ENCODE assay signal across 14 cellular contexts in the genomic region with DNA sequence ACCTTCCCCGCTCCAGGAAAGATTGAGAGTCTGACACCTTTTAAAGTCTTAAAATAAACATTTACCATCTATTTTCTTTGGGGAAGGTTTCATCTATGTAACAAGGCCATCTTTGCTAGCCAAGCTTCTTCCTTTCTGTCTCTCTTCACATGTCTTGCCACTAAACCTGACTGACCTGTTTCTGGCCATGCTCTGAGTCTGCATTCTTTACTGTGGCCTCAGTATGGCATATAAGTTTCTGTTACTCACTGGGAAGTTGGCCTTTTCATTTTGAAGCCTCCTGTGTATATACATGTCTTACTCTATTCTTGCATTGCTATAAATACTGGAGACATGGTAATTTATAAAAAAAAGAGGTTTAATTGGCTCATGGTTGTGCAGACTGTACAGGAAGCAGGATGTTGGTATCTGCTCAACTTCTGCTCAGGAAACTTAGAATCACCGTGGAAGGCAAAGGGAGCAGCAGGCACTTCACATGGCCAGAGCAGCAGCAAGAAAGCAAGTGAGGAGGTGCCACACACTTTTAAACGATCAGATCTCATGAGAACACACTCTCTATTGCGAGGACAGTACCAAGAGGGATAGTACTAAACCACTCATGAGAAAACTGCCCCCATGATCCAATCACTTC. TPM values are rescaled to one million over a fixed set of nuclear protein-coding genes. Genes with fewer than 3 reads are reported as not detected.
A peak's percentile ranks its signal among the peaks of the same experiment; 100 is the strongest.
DNase-seq lines count a peak whose midpoint lies in the region; ATAC-seq and TF ChIP-seq lines count a peak whose summit lies in the region.
"Had no signal": no experiment of that assay in that cellular context is flagged by ENCODE, and none has a peak within 500 bp of the region (broad histone marks: within the 10 kb centered on the region; RNA-seq: fewer than 3 reads in every experiment).

No MANE protein-coding gene starts in this region.

- H3K4me3 ChIP-seq in DND-41 (ENCODE audit: low read depth in 1 of 2, low read length in 2 of 2): no peak overlapping the region
- no peak overlapping the region for H3K4me3 ChIP-seq in HUES48 (ENCODE audit: low read depth, low read length)
- H3K4me3 ChIP-seq: uterus had no signal

- H3K79me2 ChIP-seq in DND-41 (ENCODE audit: insufficient read depth, low read length): no peaks in the 10 kb centered on the region

- H2AFZ ChIP-seq in DND-41 (ENCODE audit: low read depth, low read length): no peak overlapping the region

- H3K4me1 ChIP-seq in DND-41 (ENCODE audit: insufficient read depth, low read length): peaks cover 25% of the 10 kb centered on the region
- peaks cover 32% of the 10 kb centered on the region for H3K4me1 ChIP-seq in HUES48 (ENCODE audit: control insufficient read depth, insufficient read depth, low read length)
- H3K4me1 ChIP-seq: uterus had no signal

- H3K4me3 Mint-ChIP-seq in activated T-helper 17 cell treated with anti-CD3 and anti-CD28 coated beads, Interleukin-2, amount 50 U/mL, for 72 hours: peak overlapping the region; percentile 3
- H3K4me3 Mint-ChIP-seq in mesothelial cell of epicardium: no peak overlapping the region
- no peak overlapping the region for H3K4me3 Mint-ChIP-seq in stimulated activated naive B cell treated with anti-CD40 and anti-IgM and Interleukin-4, amounts not matched to agents 10 μg/mL and 1 μg/mL and 100 μg/mL, for 72 hours

- H3K27ac ChIP-seq in DND-41 (ENCODE audit: low read length): peak overlapping the region; percentile 41
- H3K27ac ChIP-seq in HUES48 (ENCODE audit: low read depth, low read length): peak overlapping the region; percentile 59
- H3K27ac ChIP-seq: uterus had no signal

- no peaks in the 10 kb centered on the region for H4K20me1 ChIP-seq in DND-41 (ENCODE audit: insufficient read depth, low read length)

- H3K27ac Mint-ChIP-seq in activated T-helper 17 cell treated with anti-CD3 and anti-CD28 coated beads, Interleukin-2, amount 50 U/mL, for 72 hours: peak overlapping the region; percentile 48
- peak overlapping the region; percentile 80 for H3K27ac Mint-ChIP-seq in mesothelial cell of epicardium
- no peak overlapping the region for H3K27ac Mint-ChIP-seq in stimulated activated naive B cell treated with anti-CD40 and anti-IgM and Interleukin-4, amounts not matched to agents 10 μg/mL and 1 μg/mL and 100 μg/mL, for 72 hours

- peak; percentile 59 for ATAC-seq in DND-41 (ENCODE audit: insufficient read depth, low read depth)
- peak; percentile 61 for ATAC-seq in activated T-helper 17 cell treated with anti-CD3 and anti-CD28 coated beads, Interleukin-2, amount 50 U/mL, for 72 hours (replicated peaks)
- ATAC-seq in stimulated activated naive B cell treated with anti-CD40 and anti-IgM and Interleukin-4, amounts not matched to agents 10 μg/mL and 1 μg/mL and 100 μg/mL, for 72 hours (replicated peaks): no peak
- ATAC-seq: sciatic nerve had no signal

- H3K9me3 ChIP-seq in DND-41 (ENCODE audit: insufficient read depth, low read length, severe bottlenecking): no peaks in the 10 kb centered on the region
- H3K9me3 ChIP-seq in HUES48 (ENCODE audit: control insufficient read depth, insufficient read depth, low read length): no peaks in the 10 kb centered on the region
- H3K9me3 ChIP-seq: uterus had no signal

- H3K9ac ChIP-seq in DND-41 (ENCODE audit: low read depth, low read length): no peak overlapping the region
- no peak overlapping the region for H3K9ac ChIP-seq in HUES48 (ENCODE audit: low read depth, low read length)

- H3K4me2 ChIP-seq in DND-41 (ENCODE audit: insufficient read depth, low read length): no peak overlapping the region

- H3K27me3 ChIP-seq in DND-41 (ENCODE audit: insufficient read depth, low read length, poor library complexity): no peaks in the 10 kb centered on the region
- no peaks in the 10 kb centered on the region for H3K27me3 ChIP-seq in HUES48 (ENCODE audit: control insufficient read depth, insufficient read depth, low read length)
- H3K27me3 ChIP-seq: uterus had no signal

- H3K4me1 Mint-ChIP-seq in activated T-helper 17 cell treated with anti-CD3 and anti-CD28 coated beads, Interleukin-2, amount 50 U/mL, for 72 hours: peaks cover 11% of the 10 kb centered on the region
- H3K4me1 Mint-ChIP-seq in mesothelial cell of epicardium: peaks cover 8% of the 10 kb centered on the region
- peaks cover 8 to 31% of the 10 kb centered on the region in 2 donors for H3K4me1 Mint-ChIP-seq in stimulated activated naive B cell treated with anti-CD40 and anti-IgM and Interleukin-4, amounts not matched to agents 10 μg/mL and 1 μg/mL and 100 μg/mL, for 72 hours

- H3K27me3 Mint-ChIP-seq in activated T-helper 17 cell treated with anti-CD3 and anti-CD28 coated beads, Interleukin-2, amount 50 U/mL, for 72 hours: no peaks in the 10 kb centered on the region
- H3K27me3 Mint-ChIP-seq in mesothelial cell of epicardium (ENCODE audit: low read depth): no peaks in the 10 kb centered on the region
- no peaks in the 10 kb centered on the region for H3K27me3 Mint-ChIP-seq in stimulated activated naive B cell treated with anti-CD40 and anti-IgM and Interleukin-4, amounts not matched to agents 10 μg/mL and 1 μg/mL and 100 μg/mL, for 72 hours

- peak; percentile 7 for DNase-seq in DND-41
- no peak for DNase-seq in mesothelial cell of epicardium (ENCODE audit: low spot score in 2 of 2, unreplicated experiment in 2 of 2)
- no peak for DNase-seq in stimulated activated naive B cell treated with anti-CD40 and anti-IgM and Interleukin-4, amounts not matched to agents 10 μg/mL and 1 μg/mL and 100 μg/mL, for 72 hours
- DNase-seq in activated effector memory CD4-positive, alpha-beta T cell treated with Interleukin-2 at 50 U/mL for 16 hours: no peak
- DNase-seq in AG08396 (ENCODE audit: low spot score): no peak
- DNase-seq: activated CD4-positive, CD25-positive, alpha-beta regulatory T cell treated with anti-CD3 and anti-CD28 coated beads, Interleukin-2, amount 50 U/mL, for 72 hours; DMS79; effector memory CD4-positive, alpha-beta T cell; NCI-H2029 treated with DMSO at 0.1 percent for 48 hours; uterus had no signal

- H3K36me3 ChIP-seq in DND-41 (ENCODE audit: insufficient read depth, low read length) (peaks cover 13% of the 10 kb centered on the region; the same call in 1 of the 2 replicates), HUES48 (ENCODE audit: control insufficient read depth, insufficient read depth, low read length) (peaks cover 27% of the 10 kb centered on the region)
- H3K36me3 ChIP-seq: uterus had no signal

- peaks cover 66% of the 10 kb centered on the region for H3K36me3 Mint-ChIP-seq in activated T-helper 17 cell treated with anti-CD3 and anti-CD28 coated beads, Interleukin-2, amount 50 U/mL, for 72 hours (ENCODE audit: low read depth)
- H3K36me3 Mint-ChIP-seq in mesothelial cell of epicardium: peaks cover 16% of the 10 kb centered on the region
- peaks cover 51 to 70% of the 10 kb centered on the region in 2 donors for H3K36me3 Mint-ChIP-seq in stimulated activated naive B cell treated with anti-CD40 and anti-IgM and Interleukin-4, amounts not matched to agents 10 μg/mL and 1 μg/mL and 100 μg/mL, for 72 hours

- TF ChIP-seq CTCF in DND-41 (IDR thresholded peaks at IDR 0.05; ENCODE audit: borderline replicate concordance, extremely low read depth, low read length, poor library complexity, severe bottlenecking): no peak
- TF ChIP-seq CTCF in mesothelial cell of epicardium (IDR thresholded peaks at IDR 0.05; ENCODE audit: unreplicated experiment): no peak

- H3K9me3 Mint-ChIP-seq in activated T-helper 17 cell treated with anti-CD3 and anti-CD28 coated beads, Interleukin-2, amount 50 U/mL, for 72 hours: no peaks in the 10 kb centered on the region
- no peaks in the 10 kb centered on the region for H3K9me3 Mint-ChIP-seq in mesothelial cell of epicardium
- peaks cover 3 to 4% of the 10 kb centered on the region in 2 donors for H3K9me3 Mint-ChIP-seq in stimulated activated naive B cell treated with anti-CD40 and anti-IgM and Interleukin-4, amounts not matched to agents 10 μg/mL and 1 μg/mL and 100 μg/mL, for 72 hours

RNA-seq across cellular contexts. Expression of gene KCNV2, which starts 48.1 kb away (rescaled TPM):
- not detected for total RNA-seq in activated T-helper 17 cell treated with anti-CD3 and anti-CD28 coated beads, Interleukin-2, amount 50 U/mL, for 72 hours
- total RNA-seq in mesothelial cell of epicardium: not detected in 3 replicates
- total RNA-seq: RPMI7951, sciatic nerve, uterus had no signal

Comparison
In these comparisons a context has a peak if more than half of its experiments do, and no peak if none do; other contexts are left out.
1. ATAC-seq: peak in DND-41 (single experiment) and activated T-helper 17 cell treated with anti-CD3 and anti-CD28 coated beads, Interleukin-2, amount 50 U/mL, for 72 hours (single experiment); none in stimulated activated naive B cell treated with anti-CD40 and anti-IgM and Interleukin-4, amounts not matched to agents 10 μg/mL and 1 μg/mL and 100 μg/mL, for 72 hours (0 of 2).